Comparison of ENCODE assay signal across 11 cellular contexts in genomic region chr7:107638594-107638993, GRCh38. TPM values are rescaled to one million over a fixed set of nuclear protein-coding genes. Genes with fewer than 3 reads are reported as not detected.
A peak's percentile ranks its signal among the peaks of the same experiment; 100 is the strongest.
DNase-seq lines count a peak whose midpoint lies in the region; ATAC-seq and TF ChIP-seq lines count a peak whose summit lies in the region.
"Had no signal": no experiment of that assay in that cellular context is flagged by ENCODE, and none has a peak within 500 bp of the region (broad histone marks: within the 10 kb centered on the region; RNA-seq: fewer than 3 reads in every experiment).

No MANE protein-coding gene starts in this region.

- no peak overlapping the region for H3K4me3 Mint-ChIP-seq in activated T-cell treated with anti-CD3 and anti-CD28 coated beads, Interleukin-2, amount 50 U/mL, for 24 hours
- H3K4me3 Mint-ChIP-seq: H9 had no signal

- no peak overlapping the region for H3K4me3 ChIP-seq in spleen
- H3K4me3 ChIP-seq: left ventricle myocardium inferior had no signal

- no peaks in the 10 kb centered on the region for H3K36me3 ChIP-seq in spleen
- H3K36me3 ChIP-seq: left ventricle myocardium inferior had no signal

- ATAC-seq in HG02588 (IDR thresholded peaks at IDR 0.05; ENCODE audit: unreplicated experiment): peak; percentile 93
- ATAC-seq in HG03565 (IDR thresholded peaks at IDR 0.05; ENCODE audit: unreplicated experiment): peak; percentile 94

- no peaks in the 10 kb centered on the region for H3K36me3 Mint-ChIP-seq in activated T-cell treated with anti-CD3 and anti-CD28 coated beads, Interleukin-2, amount 50 U/mL, for 24 hours (ENCODE audit: low read depth)

- peaks cover 12% of the 10 kb centered on the region for H3K4me1 Mint-ChIP-seq in activated T-cell treated with anti-CD3 and anti-CD28 coated beads, Interleukin-2, amount 50 U/mL, for 24 hours (ENCODE audit: low read depth)

- H3K27me3 Mint-ChIP-seq in activated T-cell treated with anti-CD3 and anti-CD28 coated beads, Interleukin-2, amount 50 U/mL, for 24 hours: peaks cover 18% of the 10 kb centered on the region

- H3K27ac ChIP-seq in spleen: peak overlapping the region; percentile 10 to 82 (median 68)
- H3K27ac ChIP-seq: left ventricle myocardium inferior had no signal

- intact Hi-C loops in spleen (cut with DNase I; ENCODE audit: low total_unique reads): no loop called here

- TF ChIP-seq POLR2A in spleen (IDR thresholded peaks at IDR 0.05): no peak

- no peak for DNase-seq in activated T-cell treated with anti-CD3 and anti-CD28 coated beads, Interleukin-2, amount 50 U/mL, for 24 hours
- DNase-seq in activated T-cell treated with anti-CD3 and anti-CD28 coated beads, Interleukin-2, amount 50 U/mL, for 48 hours: no peak
- no peak for DNase-seq in spleen
- no peak for DNase-seq in inferior parietal cortex (ENCODE audit: extremely low spot score)
- DNase-seq in NCI-H2227 (lab: John Stamatoyannopoulos, UW; ENCODE audit: unreplicated experiment): no peak
- DNase-seq in middle frontal gyrus (ENCODE audit: extremely low spot score, low spot score): no peak
- DNase-seq: H9, left ventricle myocardium inferior, NCI-H524 treated with DMSO at 0.1 percent for 48 hours had no signal

- H3K27ac Mint-ChIP-seq in activated T-cell treated with anti-CD3 and anti-CD28 coated beads, Interleukin-2, amount 50 U/mL, for 24 hours: peak overlapping the region; percentile 29

- peaks cover 0 to 22% (median 8%) of the 10 kb centered on the region in 6 donors for H3K4me1 ChIP-seq in spleen
- H3K4me1 ChIP-seq: left ventricle myocardium inferior had no signal

- H3K9me3 ChIP-seq in spleen: no peaks in the 10 kb centered on the region
- H3K9me3 ChIP-seq: left ventricle myocardium inferior had no signal

- peaks cover 6% of the 10 kb centered on the region for H3K9me3 Mint-ChIP-seq in activated T-cell treated with anti-CD3 and anti-CD28 coated beads, Interleukin-2, amount 50 U/mL, for 24 hours
- H3K9me3 Mint-ChIP-seq: H9 had no signal

- 40 to 64% (median 55%) methylated on average over 1 of the region's 1 CpG for WGBS in spleen, 5 donors

- no peaks in the 10 kb centered on the region for H3K27me3 ChIP-seq in spleen (replicated peaks in 1 of 7)

- TF ChIP-seq CTCF in spleen (IDR thresholded peaks at IDR 0.05 in 8 of 11, conservative IDR thresholded peaks at IDR 0.05 in 3 of 11): no peak

RNA-seq across cellular contexts. Expression of gene SLC26A4, which starts 22.0 kb away (rescaled TPM):
- under 1 TPM; 0.09 to 0.75 (median 0.35) TPM for total RNA-seq in spleen
- under 1 TPM; 0.10 to 0.24 (median 0.17) TPM for polyA plus RNA-seq in spleen

RNA-seq across cellular contexts. Expression of gene BCAP29, which starts 58.5 kb away (rescaled TPM):
- 100 to 1,000 TPM in 2 of 7 donors, 10 to 100 TPM in 5; 34.2 to 139 (median 55.0) TPM for total RNA-seq in spleen
- polyA plus RNA-seq in spleen: 10 to 100 TPM; 11.2 to 18.2 (median 14.8) TPM
